8 cellular contexts compared by ENCODE assay signal in the genomic region with DNA sequence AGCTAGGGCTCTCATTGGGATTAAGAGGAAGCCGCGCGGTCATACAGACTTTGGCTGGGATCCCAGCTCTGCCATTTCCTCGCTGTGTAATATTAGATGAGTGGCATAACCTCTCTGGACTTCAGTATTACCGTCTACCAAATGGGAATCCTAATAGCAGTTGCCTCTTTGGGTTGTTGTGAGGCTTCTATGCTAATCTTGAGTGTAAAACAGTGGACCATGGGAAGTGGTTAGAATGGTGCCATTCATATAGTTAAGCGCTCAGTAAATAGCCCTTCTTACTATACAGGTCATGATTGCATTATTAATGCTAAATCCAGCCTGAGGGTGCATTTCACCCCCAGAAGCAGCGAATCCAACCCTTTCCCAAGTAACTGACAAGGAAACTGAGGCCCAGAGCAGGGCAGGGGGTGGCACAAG. TPM values are rescaled to one million over a fixed set of nuclear protein-coding genes. Genes with fewer than 3 reads are reported as not detected.
A peak's percentile ranks its signal among the peaks of the same experiment; 100 is the strongest.
DNase-seq lines count a peak whose midpoint lies in the region; ATAC-seq and TF ChIP-seq lines count a peak whose summit lies in the region.

No MANE protein-coding gene starts in this region.

- DNase-seq in BE2C (no peak), dedifferentiated amniotic fluid mesenchymal stem cell (ENCODE audit: extremely low spot score) (peak; percentile 20), natural killer cell (no peak), NCI-H128 (lab: John Stamatoyannopoulos, UW; ENCODE audit: unreplicated experiment) (no peak), NOMO-1 treated with DMSO at 0.1 percent for 48 hours (lab: John Stamatoyannopoulos, UW; ENCODE audit: unreplicated experiment) (no peak), NCI-H1105 treated with DMSO at 0.1 percent for 48 hours (lab: John Stamatoyannopoulos, UW) (no peak), HT-29 (ENCODE audit: low spot score) (no peak)

- H3K9me3 Mint-ChIP-seq in natural killer cell: no peaks in the 10 kb centered on the region

- no peaks in the 10 kb centered on the region for H3K36me3 Mint-ChIP-seq in natural killer cell

- H3K27me3 ChIP-seq in BE2C: no peaks in the 10 kb centered on the region
- H3K27me3 ChIP-seq in Loucy (ENCODE audit: insufficient read depth, low read length, poor library complexity, severe bottlenecking): no peaks in the 10 kb centered on the region

- no peaks in the 10 kb centered on the region for H3F3A ChIP-seq in Loucy (ENCODE audit: low read depth)

- intact Hi-C loops in natural killer cell (cut with micrococcal nuclease): no loop called here

- H3K4me1 ChIP-seq in BE2C (no peaks in the 10 kb centered on the region), Loucy (ENCODE audit: insufficient read depth, low read length, poor library complexity, severe bottlenecking) (peaks cover 11% of the 10 kb centered on the region)

- H3K9me3 ChIP-seq in BE2C: no peaks in the 10 kb centered on the region
- H3K9me3 ChIP-seq in Loucy (ENCODE audit: insufficient read depth, low read depth, low read length): no peaks in the 10 kb centered on the region

- peaks cover 31% of the 10 kb centered on the region for H3K79me2 ChIP-seq in Loucy (ENCODE audit: insufficient read depth, low read length)

- H3K27ac Mint-ChIP-seq in natural killer cell: peak overlapping the region; percentile 95 to 96

- no peaks in the 10 kb centered on the region for H4K20me1 ChIP-seq in Loucy (ENCODE audit: insufficient read depth, low read length, poor library complexity, severe bottlenecking)

- H3K4me3 Mint-ChIP-seq in natural killer cell: peak overlapping the region; percentile 89

- no peak for ATAC-seq in natural killer cell

- H3K4me2 ChIP-seq in Loucy (ENCODE audit: low read depth, low read length, poor library complexity, severe bottlenecking): peak overlapping the region; percentile 75

- TF ChIP-seq CTCF in BE2C (IDR thresholded peaks at IDR 0.05; ENCODE audit: low read depth, low read length): no peak
- no peak for TF ChIP-seq CTCF in Loucy (conservative IDR thresholded peaks at IDR 0.05; ENCODE audit: low read length)
- no peak for TF ChIP-seq CTCF in natural killer cell (IDR thresholded peaks at IDR 0.05)

- peaks cover 14 to 33% of the 10 kb centered on the region in 2 donors for H3K4me1 Mint-ChIP-seq in natural killer cell

- H3K9me2 ChIP-seq in Loucy (replicated peaks; ENCODE audit: low read depth, low read length): no peaks in the 10 kb centered on the region

- peak overlapping the region; percentile 83 for H3K4me3 ChIP-seq in BE2C (ENCODE audit: low read depth, low read length)
- H3K4me3 ChIP-seq in Loucy (ENCODE audit: low read length, poor library complexity, severe bottlenecking): peak overlapping the region; percentile 94

- H3K9ac ChIP-seq in Loucy (ENCODE audit: low read depth, low read length, poor library complexity, severe bottlenecking): peak overlapping the region; percentile 95

- H3K27me3 Mint-ChIP-seq in natural killer cell (ENCODE audit: low read depth in 2 of 2): peaks cover 10 to 12% of the 10 kb centered on the region in 2 donors

- H2AFZ ChIP-seq in Loucy (ENCODE audit: low read length): peak overlapping the region; percentile 74

- H3K36me3 ChIP-seq in BE2C: no peaks in the 10 kb centered on the region
- H3K36me3 ChIP-seq in Loucy (ENCODE audit: insufficient read depth, low read length): no peaks in the 10 kb centered on the region

RNA-seq across cellular contexts. Expression of a gene that starts 0.6 kb away (rescaled TPM):
- 11.8 TPM for polyA plus RNA-seq in BE2C (2012; ENCODE audit: insufficient read depth, insufficient read length, low read depth)
- total RNA-seq in natural killer cell: 10 to 100 TPM in 1 of 3 donors, 1 to 10 TPM in 2; 8.2 to 10.4 (median 9.0) TPM
- total RNA-seq in HT-29 (2014; rRNA removed; shearing (Covaris generic)): 20.5 and 23.0 TPM in 2 replicates

RNA-seq across cellular contexts. Expression of a gene that starts 16.8 kb away (rescaled TPM):
- polyA plus RNA-seq in BE2C (2012; ENCODE audit: insufficient read depth, insufficient read length, low read depth): 8.6 TPM
- under 1 TPM in 2 of 3 donors, not detected in 1; 0.12 to 0.13 TPM for total RNA-seq in natural killer cell
- not detected in 2 replicates for total RNA-seq in HT-29 (2014; rRNA removed; shearing (Covaris generic))

RNA-seq across cellular contexts. Expression of a gene that starts 54.0 kb away (rescaled TPM):
- polyA plus RNA-seq in BE2C (2012; ENCODE audit: insufficient read depth, insufficient read length, low read depth): 25.9 TPM
- 100 to 1,000 TPM; 112 to 136 (median 117) TPM for total RNA-seq in natural killer cell
- 38.2 and 39.5 TPM in 2 replicates for total RNA-seq in HT-29 (2014; rRNA removed; shearing (Covaris generic))
